In the genomic region with DNA sequence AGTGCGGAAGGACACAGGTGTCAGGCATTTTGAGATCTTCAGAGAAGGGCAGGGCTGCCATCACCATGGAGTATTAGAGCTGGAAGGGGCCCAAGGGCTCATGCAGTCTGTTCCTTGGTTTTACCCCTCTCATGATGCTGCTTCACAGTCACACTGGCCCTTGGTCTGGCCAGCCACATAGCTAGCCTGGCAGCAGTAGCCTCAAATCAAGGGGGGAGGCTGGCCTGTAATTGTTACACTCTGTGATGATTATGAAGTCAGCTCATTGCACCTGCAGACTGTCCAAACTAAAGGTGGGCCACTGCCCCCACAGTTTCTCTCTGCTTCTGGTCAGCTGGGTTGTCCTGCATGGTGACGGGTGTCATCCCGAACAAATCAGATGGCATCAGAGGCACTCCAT, we compare ENCODE assay signal across 33 cellular contexts. TPM values are rescaled to one million over a fixed set of nuclear protein-coding genes. Genes with fewer than 3 reads are reported as not detected.
DNase-seq lines count a peak whose midpoint lies in the region; ATAC-seq, FAIRE-seq and TF ChIP-seq lines count a peak whose summit lies in the region.
"Had no signal": no experiment of that assay in that cellular context is flagged by ENCODE, and none has a peak within 500 bp of the region (broad histone marks: within the 10 kb centered on the region; RNA-seq: fewer than 3 reads in every experiment).

A gene (plus strand): TSS at position 301 of the 400 bp plus-strand sequence. CDS start 79 bp downstream, at position 380.

- TF ChIP-seq RAD21 in HepG2 (CRISPR knock-in tag; IDR thresholded peaks at IDR 0.05) = no peak

- peaks cover 29% of the 10 kb centered on the region for H3K4me1 Mint-ChIP-seq in activated naive CD8-positive, alpha-beta T cell (ENCODE audit: low read depth)
- H3K4me1 Mint-ChIP-seq in activated naive CD8-positive, alpha-beta T cell treated with anti-CD3 and anti-CD28 coated beads for 36 hours = peaks cover 26% of the 10 kb centered on the region
- H3K4me1 Mint-ChIP-seq in T-helper 17 cell = peaks cover 19% of the 10 kb centered on the region
- peaks cover 16 to 28% (median 21%) of the 10 kb centered on the region in 3 donors for H3K4me1 Mint-ChIP-seq in naive B cell
- H3K4me1 Mint-ChIP-seq in stimulated activated effector memory CD8-positive, alpha-beta T cell treated with anti-CD3 and anti-CD28 coated beads, Interleukin-12 subunit alpha, Interleukin-12 subunit beta, amount 100 ng/mL, for 72 hours = peaks cover 32% of the 10 kb centered on the region

- CTCF ChIA-PET in HepG2 (lab: Yijun Ruan, JAX; ENCODE audit: low intra/inter-chr PET ratio, low total read pairs) = no interaction called here

- DNase-seq in activated naive CD8-positive, alpha-beta T cell treated with anti-CD3 and anti-CD28 coated beads for 36 hours = no peak
- no peak for DNase-seq in T-helper 17 cell
- DNase-seq in naive B cell = no peak
- no peak for DNase-seq in stimulated activated effector memory CD8-positive, alpha-beta T cell treated with anti-CD3 and anti-CD28 coated beads, Interleukin-12 subunit alpha, Interleukin-12 subunit beta, amount 100 ng/mL, for 72 hours (ENCODE audit: low spot score in 2 of 2)
- no peak for DNase-seq in HepG2 (ENCODE audit: low spot score)
- DNase-seq: activated CD4-positive, alpha-beta T cell treated with anti-CD3 and anti-CD28 coated beads for 4 hours; activated T-cell treated with anti-CD3 and anti-CD28 coated beads, Interleukin-2, amount 50 U/mL, for 4 hours; C1 segment of cervical spinal cord; central memory CD4-positive, alpha-beta T cell; dorsolateral prefrontal cortex; gastrocnemius medialis; mesenchymal stem cell; MM.1S; NCI-H2081; NCI-H226; NCI-H69; ovary; SJCRH30; stimulated activated CD4-positive, alpha-beta T cell treated with anti-CD3 and anti-CD28 coated beads, Interleukin-2, amount 100 ng/mL, for 24 hours had no signal

- H2AFZ ChIP-seq in HepG2 (ENCODE audit: low read length) = no peak within 1 kb of the TSS

- H3K4me2 ChIP-seq in HepG2 (ENCODE audit: low read depth, low read length) = no peak within 1 kb of the TSS

- no peak within 1 kb of the TSS for H3K27ac Mint-ChIP-seq in activated naive CD8-positive, alpha-beta T cell
- H3K27ac Mint-ChIP-seq in activated naive CD8-positive, alpha-beta T cell treated with anti-CD3 and anti-CD28 coated beads for 36 hours = no peak within 1 kb of the TSS
- H3K27ac Mint-ChIP-seq in T-helper 17 cell = no peak within 1 kb of the TSS
- peak within 1 kb of the TSS in 1 of 6 donors; percentile 42 for H3K27ac Mint-ChIP-seq in naive B cell
- peak within 1 kb of the TSS; percentile 69 for H3K27ac Mint-ChIP-seq in stimulated activated effector memory CD8-positive, alpha-beta T cell treated with anti-CD3 and anti-CD28 coated beads, Interleukin-12 subunit alpha, Interleukin-12 subunit beta, amount 100 ng/mL, for 72 hours

- no peaks in the 10 kb centered on the region; a peak in 1 of 5 replicates for H3K27me3 ChIP-seq in HepG2 (ENCODE audit: control insufficient read depth in 1 of 2, insufficient read depth in 2 of 2, low read length in 2 of 2)
- H3K27me3 ChIP-seq: dorsolateral prefrontal cortex, gastrocnemius medialis, hepatocyte, ovary, right atrium auricular region, SJCRH30 had no signal

- no peaks in the 10 kb centered on the region for H3K36me3 ChIP-seq in HepG2 (replicated peaks in 1 of 2; ENCODE audit: control insufficient read depth in 1 of 2, insufficient read depth in 2 of 2, low read length in 2 of 2)
- H3K36me3 ChIP-seq: gastrocnemius medialis, ovary, right atrium auricular region, SJCRH30 had no signal

- in situ Hi-C loops in HepG2 (cut with HindIII; ENCODE audit: extremely low pct_ligation_motif_present, low pct_unique_long_range_greater_than_20kb) = loop anchor here (5.0 to 25.0 kb wide), 3 partner anchors 124 to 697 kb away; a partner anchor contains a TSS

- no peaks in the 10 kb centered on the region for H3K36me3 Mint-ChIP-seq in activated naive CD8-positive, alpha-beta T cell
- H3K36me3 Mint-ChIP-seq in activated naive CD8-positive, alpha-beta T cell treated with anti-CD3 and anti-CD28 coated beads for 36 hours = peaks cover 15% of the 10 kb centered on the region
- no peaks in the 10 kb centered on the region for H3K36me3 Mint-ChIP-seq in T-helper 17 cell (ENCODE audit: low read depth)
- no peaks in the 10 kb centered on the region for H3K36me3 Mint-ChIP-seq in naive B cell
- H3K36me3 Mint-ChIP-seq in stimulated activated effector memory CD8-positive, alpha-beta T cell treated with anti-CD3 and anti-CD28 coated beads, Interleukin-12 subunit alpha, Interleukin-12 subunit beta, amount 100 ng/mL, for 72 hours = peaks cover 9% of the 10 kb centered on the region

- TF ChIP-seq POLR2A in HepG2 (IDR thresholded peaks at IDR 0.05; ENCODE audit: insufficient read depth in 1 of 2, low read depth in 2 of 2, low read length in 2 of 2) = no peak

- intact Hi-C loops in HepG2 (cut with micrococcal nuclease; ENCODE audit: unreplicated experiment) = no loop called here

- H3K27me3 Mint-ChIP-seq in activated naive CD8-positive, alpha-beta T cell = no peaks in the 10 kb centered on the region
- H3K27me3 Mint-ChIP-seq in activated naive CD8-positive, alpha-beta T cell treated with anti-CD3 and anti-CD28 coated beads for 36 hours = peaks cover 3% of the 10 kb centered on the region
- H3K27me3 Mint-ChIP-seq in T-helper 17 cell (no peaks in the 10 kb centered on the region), naive B cell (no peaks in the 10 kb centered on the region)

- H3K4me3 ChIP-seq in HepG2 (replicated peaks in 1 of 3; ENCODE audit: insufficient read depth in 1 of 3, low read depth in 2 of 3, low read length in 3 of 3) = no peak within 1 kb of the TSS

- TF ChIP-seq EP300 in HepG2 (IDR thresholded peaks at IDR 0.05; ENCODE audit: low read depth in 2 of 2, low read length in 2 of 2) = no peak
- no peak for TF ChIP-seq EP300 in HepG2 (CRISPR knock-in tag; IDR thresholded peaks at IDR 0.05; ENCODE audit: borderline replicate concordance)

- peaks cover 29% of the 10 kb centered on the region for H3K4me1 ChIP-seq in HepG2 (ENCODE audit: insufficient read depth, low read length)

- BruUV-seq in HepG2 (replicated peaks; lab: Mats Ljungman, UMichigan) = no TSS peak

- TF ChIP-seq CTCF in HepG2 (CRISPR knock-in tag; IDR thresholded peaks at IDR 0.05) = no peak

- POLR2A ChIA-PET in HepG2 (lab: Yijun Ruan, JAX) = interaction anchor here (2.9 kb wide), 1 partner anchor 58 kb away, joined by 8 read pairs; a partner anchor contains a TSS

- no peak for ATAC-seq in T-helper 17 cell
- no peak for ATAC-seq in naive B cell (ENCODE audit: low read depth in 2 of 2)
- ATAC-seq in stimulated activated effector memory CD8-positive, alpha-beta T cell treated with anti-CD3 and anti-CD28 coated beads, Interleukin-12 subunit alpha, Interleukin-12 subunit beta, amount 100 ng/mL, for 72 hours = no peak
- ATAC-seq in HG02852 (IDR thresholded peaks at IDR 0.05; ENCODE audit: unreplicated experiment) = no peak
- ATAC-seq in HepG2 = no peak
- no peak for ATAC-seq in HG02588 (IDR thresholded peaks at IDR 0.05; ENCODE audit: unreplicated experiment)
- ATAC-seq: activated T-cell treated with anti-CD3 and anti-CD28 coated beads, Interleukin-2, amount 50 U/mL, for 4 hours; gastrocnemius medialis; HCT116 had no signal

- H3K9ac ChIP-seq in HepG2 (ENCODE audit: insufficient read depth, low read depth, low read length) = no peak within 1 kb of the TSS

- no peak within 1 kb of the TSS for H3K27ac ChIP-seq in HepG2 (ENCODE audit: extremely low read length, insufficient read depth, low read length)
- H3K27ac ChIP-seq: hepatocyte, KMS-11, SJCRH30 had no signal

- peaks cover 4% of the 10 kb centered on the region for H3K79me2 ChIP-seq in HepG2 (ENCODE audit: insufficient read depth, low read length)

- no peak for FAIRE-seq in HepG2 (lab: Jason Lieb, UNC)
- FAIRE-seq: D721Med, RCC 7860 had no signal

- H3K9me3 ChIP-seq in T-helper 17 cell (ENCODE audit: control insufficient read depth, low read length, poor library complexity, severe bottlenecking) (no peaks in the 10 kb centered on the region), HepG2 (ENCODE audit: low read length) (no peaks in the 10 kb centered on the region)
- H3K9me3 ChIP-seq: gastrocnemius medialis, ovary, right atrium auricular region, SJCRH30 had no signal

- 92% methylated on average over 1 of the region's 3 CpGs for WGBS in HepG2 (ENCODE audit: low lambda C conversion rate)

- H3K9me3 Mint-ChIP-seq in activated naive CD8-positive, alpha-beta T cell (ENCODE audit: low read depth) = no peaks in the 10 kb centered on the region
- no peaks in the 10 kb centered on the region for H3K9me3 Mint-ChIP-seq in activated naive CD8-positive, alpha-beta T cell treated with anti-CD3 and anti-CD28 coated beads for 36 hours
- no peaks in the 10 kb centered on the region for H3K9me3 Mint-ChIP-seq in naive B cell
- no peaks in the 10 kb centered on the region for H3K9me3 Mint-ChIP-seq in stimulated activated effector memory CD8-positive, alpha-beta T cell treated with anti-CD3 and anti-CD28 coated beads, Interleukin-12 subunit alpha, Interleukin-12 subunit beta, amount 100 ng/mL, for 72 hours
- H3K9me3 Mint-ChIP-seq: activated T-cell treated with anti-CD3 and anti-CD28 coated beads, Interleukin-2, amount 50 U/mL, for 4 hours had no signal

- no peaks in the 10 kb centered on the region for H4K20me1 ChIP-seq in HepG2 (ENCODE audit: insufficient read depth, low read length)

- peak within 1 kb of the TSS; percentile 30 for H3K4me3 Mint-ChIP-seq in activated naive CD8-positive, alpha-beta T cell
- H3K4me3 Mint-ChIP-seq in activated naive CD8-positive, alpha-beta T cell treated with anti-CD3 and anti-CD28 coated beads for 36 hours = no peak within 1 kb of the TSS
- H3K4me3 Mint-ChIP-seq in T-helper 17 cell (peak within 1 kb of the TSS; percentile 9), naive B cell (peak within 1 kb of the TSS in 7 of 8 donors; percentile 10 to 94 (median 56))
- no peak within 1 kb of the TSS for H3K4me3 Mint-ChIP-seq in stimulated activated effector memory CD8-positive, alpha-beta T cell treated with anti-CD3 and anti-CD28 coated beads, Interleukin-12 subunit alpha, Interleukin-12 subunit beta, amount 100 ng/mL, for 72 hours

RNA-seq across cellular contexts. Expression of the gene that starts here (rescaled TPM):
- not detected for total RNA-seq in activated naive CD8-positive, alpha-beta T cell treated with anti-CD3 and anti-CD28 coated beads for 36 hours
- not detected for total RNA-seq in T-helper 17 cell
- not detected for polyA plus RNA-seq in naive B cell (ENCODE audit: low read depth in 6 of 6)
- total RNA-seq in HepG2 (2016; rRNA removed; fragmentation: Illumina TruSeq; extraction: Trizol) = not detected in 2 replicates
- total RNA-seq in HepG2 (2016; cell fraction: cytosol; rRNA removed; fragmentation: Illumina TruSeq; extraction: Trizol; ENCODE audit: low read depth) = not detected in 2 replicates
- not detected in 2 replicates for total RNA-seq in HepG2 (2016; cell fraction: insoluble cytoplasmic fraction; rRNA removed; fragmentation: Illumina TruSeq; extraction: Trizol)
- not detected in 2 replicates for total RNA-seq in HepG2 (2016; cell fraction: membrane; rRNA removed; fragmentation: Illumina TruSeq; extraction: Trizol)
- not detected in 2 replicates for total RNA-seq in HepG2 (2016; cell fraction: nucleus; rRNA removed; fragmentation: Illumina TruSeq; extraction: Trizol)
- not detected in 2 replicates for polyA plus RNA-seq in HepG2 (2011; rRNA removed)
- polyA plus RNA-seq in HepG2 (2011; cell fraction: cytosol; rRNA removed) = not detected in 2 replicates
- not detected in 2 replicates for polyA plus RNA-seq in HepG2 (2011; cell fraction: nucleus; rRNA removed)
- not detected in 2 replicates for polyA plus RNA-seq in HepG2 (2012)
- not detected in 2 replicates for polyA plus RNA-seq in HepG2 (2016; cell fraction: cytosol; fragmentation: Illumina TruSeq; extraction: Trizol; ENCODE audit: low read depth)
- polyA plus RNA-seq in HepG2 (2016; cell fraction: insoluble cytoplasmic fraction; fragmentation: Illumina TruSeq; extraction: Trizol; ENCODE audit: low read depth) = not detected in 2 replicates
- polyA plus RNA-seq in HepG2 (2016; cell fraction: membrane; fragmentation: Illumina TruSeq; extraction: Trizol; ENCODE audit: low read depth) = not detected in 2 replicates
- polyA plus RNA-seq in HepG2 (2016; cell fraction: nucleus; fragmentation: Illumina TruSeq; extraction: Trizol; ENCODE audit: insufficient read depth, low read depth) = not detected in 2 replicates
- not detected in 2 replicates for polyA minus RNA-seq in HepG2 (2011; rRNA and poly(A)+ RNA removed; ENCODE audit: low replicate concordance)
- polyA minus RNA-seq in HepG2 (2011; cell fraction: cytosol; rRNA and poly(A)+ RNA removed) = not detected in 2 replicates
- polyA minus RNA-seq in HepG2 (2011; cell fraction: nucleus; rRNA and poly(A)+ RNA removed) = not detected in 2 replicates
- total RNA-seq: activated T-cell treated with anti-CD3 and anti-CD28 coated beads, Interleukin-2, amount 50 U/mL, for 4 hours; Daoy; gastrocnemius medialis; hepatocyte; HT1080; ovary; right atrium auricular region; SJCRH30; subcutaneous adipose tissue; T-helper 2 cell treated with Interferon-gamma antibody and Interleukin-4, amounts not matched to agents 100 ng/mL and 5 ng/mL, for 36 hours; ureter had no signal
- polyA plus RNA-seq: hepatocyte, ovary had no signal

Comparison
In these comparisons a context has a peak if more than half of its experiments do, and no peak if none do; other contexts are left out.
1. H3K4me3 Mint-ChIP-seq: peak in activated naive CD8-positive, alpha-beta T cell (single experiment), T-helper 17 cell (single experiment) and naive B cell (7 of 8); none in activated naive CD8-positive, alpha-beta T cell treated with anti-CD3 and anti-CD28 coated beads for 36 hours (single experiment) and stimulated activated effector memory CD8-positive, alpha-beta T cell treated with anti-CD3 and anti-CD28 coated beads, Interleukin-12 subunit alpha, Interleukin-12 subunit beta, amount 100 ng/mL, for 72 hours (single experiment).